27 cellular contexts compared by ENCODE assay signal in the genomic region with DNA sequence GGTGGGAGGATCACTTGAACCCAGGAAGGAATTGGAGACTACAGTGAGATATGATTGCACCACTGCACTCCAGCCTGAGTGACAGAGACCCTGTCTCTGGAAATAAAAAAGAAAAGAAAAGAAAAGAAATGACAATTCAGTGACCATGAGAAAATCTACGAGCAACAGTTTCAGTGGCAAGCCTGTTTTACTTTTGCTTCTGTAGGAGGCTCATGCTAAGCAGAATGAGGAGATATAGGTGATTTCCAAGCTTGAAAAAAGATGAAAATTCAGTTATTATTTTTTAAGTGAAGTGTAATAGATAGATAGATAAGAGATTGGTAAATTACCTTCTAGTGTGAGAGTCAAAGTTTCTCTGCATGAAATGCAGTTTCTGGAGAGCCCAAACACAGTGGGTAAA.
"Had no signal": no experiment of that assay in that cellular context is flagged by ENCODE, and none has a peak within 500 bp of the region (broad histone marks: within the 10 kb centered on the region; RNA-seq: fewer than 3 reads in every experiment).

No MANE protein-coding gene starts in this region.

- H3K27ac Mint-ChIP-seq: nephron; neural progenitor cell; progenitor cell of endocrine pancreas; stimulated activated effector memory CD8-positive, alpha-beta T cell treated with anti-CD3 and anti-CD28 coated beads, Interleukin-12 subunit alpha, Interleukin-12 subunit beta, amount 100 ng/mL, for 72 hours; stimulated activated naive B cell treated with anti-CD40 and anti-IgM and Interleukin-4, amounts not matched to agents 10 μg/mL and 1 μg/mL and 100 μg/mL, for 72 hours; stimulated activated naive CD8-positive, alpha-beta T cell treated with anti-CD3 and anti-CD28 coated beads, Interleukin-15, Interleukin-2, amounts not matched to agents 100 ng/mL and 50 ng/mL, for 24 hours had no signal

- H3K4me3 ChIP-seq: neural progenitor cell, ovary, psoas muscle, right lobe of liver, sigmoid colon, stomach, thoracic aorta, thyroid gland, tibial nerve, upper lobe of left lung, vagina had no signal

- H3K27me3 Mint-ChIP-seq: progenitor cell of endocrine pancreas; stimulated activated naive B cell treated with anti-CD40 and anti-IgM and Interleukin-4, amounts not matched to agents 10 μg/mL and 1 μg/mL and 100 μg/mL, for 72 hours; stimulated activated naive CD8-positive, alpha-beta T cell treated with anti-CD3 and anti-CD28 coated beads, Interleukin-15, Interleukin-2, amounts not matched to agents 100 ng/mL and 50 ng/mL, for 24 hours had no signal

- H3K79me2 ChIP-seq: parathyroid adenoma had no signal

- H3K27ac ChIP-seq: neural progenitor cell, ovary, parathyroid adenoma, psoas muscle, right lobe of liver, sigmoid colon, stomach, thoracic aorta, thyroid gland, tibial nerve, upper lobe of left lung, vagina had no signal

- H3K9ac ChIP-seq: neural progenitor cell, parathyroid adenoma had no signal

- H3K4me3 Mint-ChIP-seq: nephron; neural progenitor cell; stimulated activated effector memory CD8-positive, alpha-beta T cell treated with anti-CD3 and anti-CD28 coated beads, Interleukin-12 subunit alpha, Interleukin-12 subunit beta, amount 100 ng/mL, for 72 hours; stimulated activated naive B cell treated with anti-CD40 and anti-IgM and Interleukin-4, amounts not matched to agents 10 μg/mL and 1 μg/mL and 100 μg/mL, for 72 hours; stimulated activated naive CD8-positive, alpha-beta T cell treated with anti-CD3 and anti-CD28 coated beads, Interleukin-15, Interleukin-2, amounts not matched to agents 100 ng/mL and 50 ng/mL, for 24 hours had no signal

- H3K27me3 ChIP-seq: neural progenitor cell, ovary, right lobe of liver, sigmoid colon, stomach, thyroid gland, tibial nerve, upper lobe of left lung, vagina had no signal

- H2AFZ ChIP-seq: neural progenitor cell, parathyroid adenoma had no signal

- ATAC-seq: psoas muscle; right cardiac atrium; right lobe of liver; stimulated activated effector memory CD8-positive, alpha-beta T cell treated with anti-CD3 and anti-CD28 coated beads, Interleukin-12 subunit alpha, Interleukin-12 subunit beta, amount 100 ng/mL, for 72 hours; stimulated activated naive B cell treated with anti-CD40 and anti-IgM and Interleukin-4, amounts not matched to agents 10 μg/mL and 1 μg/mL and 100 μg/mL, for 72 hours had no signal

- H3K36me3 Mint-ChIP-seq: neural progenitor cell; stimulated activated effector memory CD8-positive, alpha-beta T cell treated with anti-CD3 and anti-CD28 coated beads, Interleukin-12 subunit alpha, Interleukin-12 subunit beta, amount 100 ng/mL, for 72 hours; stimulated activated naive B cell treated with anti-CD40 and anti-IgM and Interleukin-4, amounts not matched to agents 10 μg/mL and 1 μg/mL and 100 μg/mL, for 72 hours had no signal

- H3K4me1 Mint-ChIP-seq: stimulated activated effector memory CD8-positive, alpha-beta T cell treated with anti-CD3 and anti-CD28 coated beads, Interleukin-12 subunit alpha, Interleukin-12 subunit beta, amount 100 ng/mL, for 72 hours; stimulated activated naive B cell treated with anti-CD40 and anti-IgM and Interleukin-4, amounts not matched to agents 10 μg/mL and 1 μg/mL and 100 μg/mL, for 72 hours had no signal

- H3K4me2 ChIP-seq: neural progenitor cell had no signal

- H3K9me3 Mint-ChIP-seq: nephron; stimulated activated naive B cell treated with anti-CD40 and anti-IgM and Interleukin-4, amounts not matched to agents 10 μg/mL and 1 μg/mL and 100 μg/mL, for 72 hours; stimulated activated naive CD8-positive, alpha-beta T cell treated with anti-CD3 and anti-CD28 coated beads, Interleukin-15, Interleukin-2, amounts not matched to agents 100 ng/mL and 50 ng/mL, for 24 hours had no signal

- DNase-seq: occipital lobe; ovary; posterior cingulate gyrus; psoas muscle; right cardiac atrium; right lobe of liver; sigmoid colon; small intestine; stimulated activated CD4-positive, alpha-beta T cell treated with anti-CD3 and anti-CD28 coated beads, Interleukin-15, amount 100 ng/mL, for 24 hours; stimulated activated CD4-positive, alpha-beta T cell treated with anti-CD3 and anti-CD28 coated beads, Interleukin-2, amount 100 ng/mL, for 24 hours; stimulated activated CD4-positive, alpha-beta T cell treated with anti-CD3 and anti-CD28 coated beads, Interleukin-2, amount 100 ng/mL, for 48 hours; stimulated activated CD4-positive, alpha-beta T cell treated with anti-CD3 and anti-CD28 coated beads, Interleukin-4, amount 100 ng/mL, for 24 hours; stimulated activated naive B cell treated with anti-CD40 and anti-IgM and Interleukin-4, amounts not matched to agents 10 μg/mL and 1 μg/mL and 100 μg/mL, for 72 hours; stimulated activated naive CD4-positive, alpha-beta T cell treated with Interleukin-2 at 50 U/mL for 16 hours; stomach; thyroid gland; trophoblast cell; upper lobe of left lung had no signal

- H3K4me1 ChIP-seq: parathyroid adenoma, psoas muscle, right lobe of liver, thyroid gland, tibial nerve, upper lobe of left lung, vagina had no signal

- H3K36me3 ChIP-seq: neural progenitor cell, ovary, right lobe of liver, sigmoid colon, stomach, thoracic aorta, thyroid gland, tibial nerve, upper lobe of left lung, vagina had no signal

- H3K9me3 ChIP-seq: ovary, psoas muscle, right lobe of liver, stomach, thoracic aorta, thyroid gland, tibial nerve, upper lobe of left lung, vagina had no signal
